In genomic region chr12:50085615-50085928, GRCh38 we compare ENCODE assay signal across 8 cellular contexts. TPM values are rescaled to one million over a fixed set of nuclear protein-coding genes. Genes with fewer than 3 reads are reported as not detected.
DNase-seq lines count a peak whose midpoint lies in the region; ATAC-seq and TF ChIP-seq lines count a peak whose summit lies in the region.

No MANE protein-coding gene starts in this region.

- no peaks in the 10 kb centered on the region for H3K27me3 ChIP-seq in muscle layer of colon (ENCODE audit: control insufficient read depth in 1 of 2, insufficient read depth in 2 of 2, low read length in 2 of 2)

- peaks cover 5% of the 10 kb centered on the region for H3K27me3 Mint-ChIP-seq in brain

- intact Hi-C loops in posterior vena cava (cut with DNase I): loop anchor here (5.0 kb wide), 2 partner anchors 87 to 92 kb away; no protein-coding TSS in a partner anchor

- TF ChIP-seq CTCF in brain (conservative IDR thresholded peaks at IDR 0.05): no peak

- peaks cover 50% of the 10 kb centered on the region for H3K4me1 Mint-ChIP-seq in brain

- peak overlapping the region; percentile 95 to 99 (median 98) for H3K4me3 Mint-ChIP-seq in brain

- no peaks in the 10 kb centered on the region for H3K4me1 ChIP-seq in ES-I3 (ENCODE audit: insufficient read depth, low read length)
- H3K4me1 ChIP-seq in muscle layer of colon (ENCODE audit: insufficient read depth, low read length): no peaks in the 10 kb centered on the region

- ATAC-seq in HG03159 (IDR thresholded peaks at IDR 0.05; ENCODE audit: unreplicated experiment): peak; percentile 15

- peaks cover 0 to 2% (median 0%) of the 10 kb centered on the region in 5 experiments for H3K9me3 Mint-ChIP-seq in brain

- peak overlapping the region; percentile 95 for H3K27ac ChIP-seq in muscle layer of colon (ENCODE audit: low read depth, low read length)

- H3K36me3 ChIP-seq in ES-I3 (ENCODE audit: insufficient read depth, low read length): peaks cover 18% of the 10 kb centered on the region
- H3K36me3 ChIP-seq in muscle layer of colon (ENCODE audit: insufficient read depth, low read length): peaks cover 39% of the 10 kb centered on the region

- H3K9ac ChIP-seq in ES-I3 (ENCODE audit: low read depth, low read length) (peak overlapping the region; percentile 28; the same call in 1 of the 2 replicates), muscle layer of colon (ENCODE audit: low read length) (peak overlapping the region; percentile 61)

- peak overlapping the region; percentile 96 to 99 (median 97) for H3K27ac Mint-ChIP-seq in brain

- no peak for DNase-seq in HuH-7 (ENCODE audit: low spot score)
- no peak for DNase-seq in SHP77 treated with DMSO at 0.1 percent for 48 hours (lab: John Stamatoyannopoulos, UW)
- DNase-seq in posterior vena cava (ENCODE audit: low spot score): no peak
- DNase-seq in NCI-H226: no peak

- H3K4me3 ChIP-seq in muscle layer of colon (ENCODE audit: low read depth in 1 of 2, low read length in 2 of 2): peak overlapping the region; percentile 70 to 93

- H3K9me3 ChIP-seq in ES-I3 (ENCODE audit: control insufficient read depth, insufficient read depth, low read length) (no peaks in the 10 kb centered on the region), muscle layer of colon (ENCODE audit: low read length) (no peaks in the 10 kb centered on the region)

- peaks cover 37% of the 10 kb centered on the region for H3K36me3 Mint-ChIP-seq in brain

RNA-seq across cellular contexts. Expression of gene SMARCD1, which starts 0.4 kb away (rescaled TPM):
- 85.1 TPM for polyA plus RNA-seq in brain (ENCODE audit: insufficient read depth, low read depth, low replicate concordance)
- total RNA-seq in posterior vena cava: 10 to 100 TPM; 27.9 to 33.0 TPM

RNA-seq across cellular contexts. Expression of gene GPD1, which starts 18.2 kb away (rescaled TPM):
- 18.3 TPM for polyA plus RNA-seq in brain (ENCODE audit: insufficient read depth, low read depth, low replicate concordance)
- total RNA-seq in posterior vena cava: 1 to 10 TPM; 1.5 to 4.5 TPM

RNA-seq across cellular contexts. Expression of gene COX14, which starts 26.5 kb away (rescaled TPM):
- polyA plus RNA-seq in brain (ENCODE audit: insufficient read depth, low read depth, low replicate concordance): 59.5 TPM
- 10 to 100 TPM; 44.7 to 54.3 TPM for total RNA-seq in posterior vena cava

RNA-seq across cellular contexts. Expression of gene ASIC1, which starts 28.2 kb away (rescaled TPM):
- 13.8 TPM for polyA plus RNA-seq in brain (ENCODE audit: insufficient read depth, low read depth, low replicate concordance)
- 1 to 10 TPM; 2.5 to 4.2 TPM for total RNA-seq in posterior vena cava
